Comparison of ENCODE assay signal across 16 cellular contexts in genomic region chr3:22836131-22836530, GRCh38.
DNase-seq lines count a peak whose midpoint lies in the region; ATAC-seq and TF ChIP-seq lines count a peak whose summit lies in the region.
"Had no signal": no experiment of that assay in that cellular context is flagged by ENCODE, and none has a peak within 500 bp of the region (broad histone marks: within the 10 kb centered on the region; RNA-seq: fewer than 3 reads in every experiment).

No MANE protein-coding gene starts in this region.

- H2AFZ ChIP-seq in GM23338: peak overlapping the region; percentile 39; the same call in 1 of the 2 replicates

- H3K36me3 Mint-ChIP-seq in GM23338 (ENCODE audit: low read depth): no peaks in the 10 kb centered on the region
- H3K36me3 Mint-ChIP-seq in WTC11: no peaks in the 10 kb centered on the region
- H3K36me3 Mint-ChIP-seq in activated T-cell treated with anti-CD3 and anti-CD28 coated beads, Interleukin-2, amount 50 U/mL, for 4 hours (ENCODE audit: insufficient read depth): no peaks in the 10 kb centered on the region

- ATAC-seq in GM23338 (no peak), WTC11 (no peak; the same call in 1 of the 2 replicates), lower lobe of right lung (peak; percentile 97 to 98), HG02571 (IDR thresholded peaks at IDR 0.05; ENCODE audit: unreplicated experiment) (no peak)
- ATAC-seq in activated T-cell treated with anti-CD3 and anti-CD28 coated beads, Interleukin-2, amount 50 U/mL, for 4 hours: no peak

- H4K20me1 ChIP-seq in GM23338 (replicated peaks; ENCODE audit: insufficient read depth): no peaks in the 10 kb centered on the region

- no peaks in the 10 kb centered on the region for H3F3A ChIP-seq in GM23338 (replicated peaks; ENCODE audit: low read depth)

- H3K36me3 ChIP-seq in GM23338 (ENCODE audit: insufficient read depth): no peaks in the 10 kb centered on the region
- no peaks in the 10 kb centered on the region for H3K36me3 ChIP-seq in lower lobe of right lung
- H3K36me3 ChIP-seq: Peyer's patch, SJSA1 had no signal

- no peak overlapping the region for H3K4me2 ChIP-seq in GM23338

- H3K9me3 Mint-ChIP-seq in GM23338 (no peaks in the 10 kb centered on the region), WTC11 (peaks cover 5% of the 10 kb centered on the region)
- peaks cover 9% of the 10 kb centered on the region for H3K9me3 Mint-ChIP-seq in activated T-cell treated with anti-CD3 and anti-CD28 coated beads, Interleukin-2, amount 50 U/mL, for 4 hours

- CTCF ChIA-PET in WTC11 (lab: Charles Lee): no interaction called here

- H3K4me1 Mint-ChIP-seq in GM23338 (peaks cover 16% of the 10 kb centered on the region; the same call in 2 of the 3 replicates), WTC11 (peaks cover 24% of the 10 kb centered on the region)
- H3K4me1 Mint-ChIP-seq in activated T-cell treated with anti-CD3 and anti-CD28 coated beads, Interleukin-2, amount 50 U/mL, for 4 hours (ENCODE audit: low read depth): no peaks in the 10 kb centered on the region

- H3K79me2 ChIP-seq in GM23338 (replicated peaks; ENCODE audit: insufficient read depth): no peaks in the 10 kb centered on the region

- intact Hi-C loops in lower lobe of right lung (cut with DNase I): no loop called here

- peaks cover 4% of the 10 kb centered on the region; the same call in 1 of the 2 replicates for H3K4me1 ChIP-seq in GM23338 (ENCODE audit: insufficient read depth)
- peaks cover 18% of the 10 kb centered on the region for H3K4me1 ChIP-seq in lower lobe of right lung
- H3K4me1 ChIP-seq: Peyer's patch, SJSA1 had no signal

- H3K27ac ChIP-seq in GM23338 (ENCODE audit: low read depth) (no peak overlapping the region), lower lobe of right lung (no peak overlapping the region)
- H3K27ac ChIP-seq: Peyer's patch, SJSA1 had no signal

- peak overlapping the region; percentile 54; the same call in 1 of the 2 replicates for H3K27ac Mint-ChIP-seq in GM23338
- 0 out of 2 replicates have a peak overlapping the region, but pooled peaks have one; percentile 44 for H3K27ac Mint-ChIP-seq in WTC11

- no peak for DNase-seq in GM23338 (ENCODE audit: low spot score)
- DNase-seq in WTC11 (ENCODE audit: low spot score): no peak
- DNase-seq in lower lobe of right lung: peak; percentile 73
- DNase-seq in renal cortical epithelial cell (ENCODE audit: low read depth): peak; percentile 56
- DNase-seq in activated T-cell treated with anti-CD3 and anti-CD28 coated beads, Interleukin-2, amount 50 U/mL, for 4 hours: no peak
- no peak for DNase-seq in COLO829 (ENCODE audit: low spot score)
- no peak for DNase-seq in SW 1271 (lab: John Stamatoyannopoulos, UW)
- DNase-seq: ACHN, C1 segment of cervical spinal cord, GOT3, KBM-7, NCI-H187 treated with DMSO at 0.1 percent for 48 hours, NCI-H446 treated with DMSO at 0.1 percent for 48 hours, Peyer's patch had no signal

- no peaks in the 10 kb centered on the region for H3K9me3 ChIP-seq in lower lobe of right lung
- H3K9me3 ChIP-seq: Peyer's patch, SJSA1 had no signal

- H3K27me3 ChIP-seq in GM23338 (ENCODE audit: insufficient read depth) (no peaks in the 10 kb centered on the region), lower lobe of right lung (ENCODE audit: low read depth) (no peaks in the 10 kb centered on the region)
- H3K27me3 ChIP-seq: Peyer's patch, SJSA1 had no signal

- H3K27me3 Mint-ChIP-seq in GM23338 (ENCODE audit: insufficient read depth, low read depth, poor library complexity) (no peaks in the 10 kb centered on the region), WTC11 (ENCODE audit: low read depth) (no peaks in the 10 kb centered on the region)
- no peaks in the 10 kb centered on the region for H3K27me3 Mint-ChIP-seq in activated T-cell treated with anti-CD3 and anti-CD28 coated beads, Interleukin-2, amount 50 U/mL, for 4 hours (ENCODE audit: low read depth)

- TF ChIP-seq CTCF in GM23338 (conservative IDR thresholded peaks at IDR 0.05; ENCODE audit: low read depth in 2 of 2) (no peak), WTC11 (IDR thresholded peaks at IDR 0.05) (no peak), lower lobe of right lung (IDR thresholded peaks at IDR 0.05) (no peak)

- no peak overlapping the region for H3K4me3 ChIP-seq in GM23338
- H3K4me3 ChIP-seq in lower lobe of right lung: no peak overlapping the region
- H3K4me3 ChIP-seq: Peyer's patch, SJSA1 had no signal

- no peak overlapping the region for H3K4me3 Mint-ChIP-seq in GM23338
- H3K4me3 Mint-ChIP-seq in WTC11: no peak overlapping the region
- no peak overlapping the region for H3K4me3 Mint-ChIP-seq in activated T-cell treated with anti-CD3 and anti-CD28 coated beads, Interleukin-2, amount 50 U/mL, for 4 hours

- peaks cover 2% of the 10 kb centered on the region; the same call in 1 of the 2 replicates for H3K9me2 ChIP-seq in GM23338 (ENCODE audit: insufficient read depth)

- POLR2A ChIA-PET in WTC11 (lab: Charles Lee): no interaction called here

TF ChIP-seq in GM23338, 12 proteins besides CTCF, POLR2A, EP300 and RAD21 (continues in another document):
- TF ChIP-seq ETS1 (IDR thresholded peaks at IDR 0.05): no peak
- TF ChIP-seq ZNF331 (CRISPR knock-in tag; IDR thresholded peaks at IDR 0.05; ENCODE audit: low read depth): no peak
- TF ChIP-seq CREB1 (CRISPR knock-in tag; IDR thresholded peaks at IDR 0.05; ENCODE audit: low read depth): no peak
- TF ChIP-seq EZH2 (IDR thresholded peaks at IDR 0.05; ENCODE audit: low read depth, unreplicated experiment): no peak
- TF ChIP-seq EZH2phosphoT487 (IDR thresholded peaks at IDR 0.05; ENCODE audit: unreplicated experiment): no peak
- TF ChIP-seq NANOG (IDR thresholded peaks at IDR 0.05; ENCODE audit: borderline replicate concordance): no peak
- no peak for TF ChIP-seq STAT1 (IDR thresholded peaks at IDR 0.05; ENCODE audit: unreplicated experiment)
- no peak for TF ChIP-seq JUNB (IDR thresholded peaks at IDR 0.05; ENCODE audit: unreplicated experiment)

TF ChIP-seq in WTC11, 78 proteins besides CTCF, POLR2A, EP300 and RAD21:
- TF ChIP-seq RORB (CRISPR knock-in tag; IDR thresholded peaks at IDR 0.05): no peak
- TF ChIP-seq NR3C1 (CRISPR knock-in tag; conservative IDR thresholded peaks at IDR 0.05; ENCODE audit: low read depth): no peak

Comparison
In these comparisons a context has a peak if more than half of its experiments do, and no peak if none do; other contexts are left out.
1. ATAC-seq: peak in lower lobe of right lung (2 of 2); none in GM23338 (single experiment), WTC11 (single experiment), HG02571 (single experiment) and activated T-cell treated with anti-CD3 and anti-CD28 coated beads, Interleukin-2, amount 50 U/mL, for 4 hours (0 of 2).
2. DNase-seq: peak in lower lobe of right lung (single experiment) and renal cortical epithelial cell (single experiment); none in GM23338 (single experiment), WTC11 (single experiment), activated T-cell treated with anti-CD3 and anti-CD28 coated beads, Interleukin-2, amount 50 U/mL, for 4 hours (single experiment), COLO829 (single experiment) and SW 1271 (0 of 2).